14 cellular contexts compared by ENCODE assay signal in genomic region chr6:51019785-51020184, GRCh38.
A peak's percentile ranks its signal among the peaks of the same experiment; 100 is the strongest.
DNase-seq lines count a peak whose midpoint lies in the region; ATAC-seq and TF ChIP-seq lines count a peak whose summit lies in the region.
"Had no signal": no experiment of that assay in that cellular context is flagged by ENCODE, and none has a peak within 500 bp of the region (broad histone marks: within the 10 kb centered on the region; RNA-seq: fewer than 3 reads in every experiment).

No MANE protein-coding gene starts in this region.

- DNase-seq in COLO668 (lab: John Stamatoyannopoulos, UW; ENCODE audit: unreplicated experiment), result peak; percentile 32
- peak; percentile 58 for DNase-seq in NCI-H2171 (lab: John Stamatoyannopoulos, UW)
- no peak for DNase-seq in stimulated activated CD4-positive, alpha-beta T cell treated with anti-CD3 and anti-CD28 coated beads, Interleukin-2, amount 100 ng/mL, for 48 hours
- DNase-seq in foreskin fibroblast, result no peak
- DNase-seq: ACHN; CD4-positive, alpha-beta T cell; NCI-H1048; NCI-H2081 treated with DMSO at 0.1 percent for 48 hours; NCI-H524 treated with DMSO at 0.1 percent for 48 hours had no signal

- no peak overlapping the region for H3K4me3 ChIP-seq in OCI-LY3 (ENCODE audit: low read length)
- no peak overlapping the region for H3K4me3 ChIP-seq in foreskin fibroblast (ENCODE audit: low read depth in 1 of 2, low read length in 2 of 2)

- H3K9ac ChIP-seq in OCI-LY3 (ENCODE audit: low read length), result no peak overlapping the region

- no peaks in the 10 kb centered on the region for H4K20me1 ChIP-seq in OCI-LY3 (ENCODE audit: insufficient read depth, low read length)

- no peaks in the 10 kb centered on the region for H3K4me1 ChIP-seq in OCI-LY3 (ENCODE audit: low read length)

- TF ChIP-seq CTCF in OCI-LY3 (IDR thresholded peaks at IDR 0.05; ENCODE audit: low read depth, low read length), result no peak
- no peak for TF ChIP-seq CTCF in foreskin fibroblast (IDR thresholded peaks at IDR 0.05; ENCODE audit: low read depth, low read length)

- H2AFZ ChIP-seq in OCI-LY3 (ENCODE audit: low read depth, low read length), result peak overlapping the region; percentile 15; the same call in 1 of the 2 replicates

- peak; percentile 43 for ATAC-seq in HG02798 (IDR thresholded peaks at IDR 0.05; ENCODE audit: poor library complexity, unreplicated experiment)
- no peak for ATAC-seq in GM21723 (IDR thresholded peaks at IDR 0.05; ENCODE audit: unreplicated experiment)
- ATAC-seq in GM18517 (IDR thresholded peaks at IDR 0.05; ENCODE audit: unreplicated experiment), result no peak
- ATAC-seq: SK-N-SH treated with all-trans-retinoic acid at 6 μM for 48 hours had no signal

- H3K36me3 ChIP-seq in OCI-LY3 (replicated peaks; ENCODE audit: low read depth, low read length), result no peaks in the 10 kb centered on the region

- H3K4me2 ChIP-seq in OCI-LY3 (ENCODE audit: low read length), result no peak overlapping the region

- no peaks in the 10 kb centered on the region for H3K79me2 ChIP-seq in OCI-LY3 (ENCODE audit: low read length)

- H3K27me3 ChIP-seq in OCI-LY3 (ENCODE audit: low read depth, low read length), result no peaks in the 10 kb centered on the region

- H3K27ac ChIP-seq in OCI-LY3 (ENCODE audit: low read length), result no peak overlapping the region

- no peaks in the 10 kb centered on the region for H3K9me3 ChIP-seq in OCI-LY3 (ENCODE audit: insufficient read depth, low read length)

Comparison
In these comparisons a context has a peak if more than half of its experiments do, and no peak if none do; other contexts are left out.
1. DNase-seq: peak in COLO668 (single experiment) and NCI-H2171 (single experiment); none in stimulated activated CD4-positive, alpha-beta T cell treated with anti-CD3 and anti-CD28 coated beads, Interleukin-2, amount 100 ng/mL, for 48 hours (0 of 2) and foreskin fibroblast (0 of 2).